In genomic region chr15:71718116-71718910, GRCh38 we compare ENCODE assay signal across 24 cellular contexts.
"Had no signal": no experiment of that assay in that cellular context is flagged by ENCODE, and none has a peak within 500 bp of the region (broad histone marks: within the 10 kb centered on the region; RNA-seq: fewer than 3 reads in every experiment).

No MANE protein-coding gene starts in this region.

- H3K27ac Mint-ChIP-seq: immature natural killer cell; naive thymus-derived CD4-positive, alpha-beta T cell; natural killer cell treated with Interleukin-12 subunit alpha and Interleukin-12 subunit beta and Interleukin-15 and Interleukin-18, amount 100 ng/mL, for 72 hours; progenitor cell of endocrine pancreas; stimulated activated effector memory CD8-positive, alpha-beta T cell treated with anti-CD3 and anti-CD28 coated beads, Interleukin-12 subunit alpha, Interleukin-12 subunit beta, amount 100 ng/mL, for 72 hours; stimulated activated naive CD8-positive, alpha-beta T cell treated with anti-CD3 and anti-CD28 coated beads, Interleukin-15, Interleukin-2, amounts not matched to agents 100 ng/mL and 50 ng/mL, for 24 hours had no signal

- DNase-seq: glutamatergic neuron; heart left ventricle; hypothalamus; immature natural killer cell; kidney; left colon; left lung; naive thymus-derived CD4-positive, alpha-beta T cell; ovary; small intestine; spleen; stimulated activated CD4-positive, alpha-beta T cell treated with anti-CD3 and anti-CD28 coated beads, Interleukin-4, amount 100 ng/mL, for 24 hours; stimulated activated naive CD4-positive, alpha-beta T cell; upper lobe of left lung had no signal

- H3K36me3 ChIP-seq: heart left ventricle, left lung, ovary, right atrium auricular region, spleen, suprapubic skin, thoracic aorta, tibial nerve, upper lobe of left lung had no signal

- H3K4me3 ChIP-seq: heart left ventricle, left lung, lung, ovary, right atrium auricular region, spleen, suprapubic skin, thoracic aorta, tibial nerve, upper lobe of left lung had no signal

- H3K27ac ChIP-seq: heart left ventricle, left lung, ovary, suprapubic skin, thoracic aorta, tibial nerve, upper lobe of left lung had no signal

- ATAC-seq: left colon; left lung; naive thymus-derived CD4-positive, alpha-beta T cell; sciatic nerve; stimulated activated effector memory CD8-positive, alpha-beta T cell treated with anti-CD3 and anti-CD28 coated beads, Interleukin-12 subunit alpha, Interleukin-12 subunit beta, amount 100 ng/mL, for 72 hours had no signal

- H3K27me3 ChIP-seq: heart left ventricle, left lung, ovary, right atrium auricular region, spleen, suprapubic skin, tibial nerve, upper lobe of left lung had no signal

- H3K9me3 Mint-ChIP-seq: immature natural killer cell; natural killer cell treated with Interleukin-12 subunit alpha and Interleukin-12 subunit beta and Interleukin-15 and Interleukin-18, amount 100 ng/mL, for 72 hours; stimulated activated effector memory CD8-positive, alpha-beta T cell treated with anti-CD3 and anti-CD28 coated beads, Interleukin-12 subunit alpha, Interleukin-12 subunit beta, amount 100 ng/mL, for 72 hours; stimulated activated naive CD8-positive, alpha-beta T cell treated with anti-CD3 and anti-CD28 coated beads, Interleukin-15, Interleukin-2, amounts not matched to agents 100 ng/mL and 50 ng/mL, for 24 hours had no signal

- H3K4me3 Mint-ChIP-seq: immature natural killer cell; naive thymus-derived CD4-positive, alpha-beta T cell; natural killer cell treated with Interleukin-12 subunit alpha and Interleukin-12 subunit beta and Interleukin-15 and Interleukin-18, amount 100 ng/mL, for 72 hours; stimulated activated effector memory CD8-positive, alpha-beta T cell treated with anti-CD3 and anti-CD28 coated beads, Interleukin-12 subunit alpha, Interleukin-12 subunit beta, amount 100 ng/mL, for 72 hours; stimulated activated naive CD8-positive, alpha-beta T cell treated with anti-CD3 and anti-CD28 coated beads, Interleukin-15, Interleukin-2, amounts not matched to agents 100 ng/mL and 50 ng/mL, for 24 hours had no signal

- H3K4me1 ChIP-seq: left lung, upper lobe of left lung had no signal

- H3K9me3 ChIP-seq: heart left ventricle, left lung, ovary, right atrium auricular region, suprapubic skin, thoracic aorta, tibial nerve, upper lobe of left lung had no signal

- H3K4me1 Mint-ChIP-seq: immature natural killer cell; naive thymus-derived CD4-positive, alpha-beta T cell; stimulated activated effector memory CD8-positive, alpha-beta T cell treated with anti-CD3 and anti-CD28 coated beads, Interleukin-12 subunit alpha, Interleukin-12 subunit beta, amount 100 ng/mL, for 72 hours had no signal

- H3K36me3 Mint-ChIP-seq: immature natural killer cell; naive thymus-derived CD4-positive, alpha-beta T cell; natural killer cell treated with Interleukin-12 subunit alpha and Interleukin-12 subunit beta and Interleukin-15 and Interleukin-18, amount 100 ng/mL, for 72 hours; stimulated activated effector memory CD8-positive, alpha-beta T cell treated with anti-CD3 and anti-CD28 coated beads, Interleukin-12 subunit alpha, Interleukin-12 subunit beta, amount 100 ng/mL, for 72 hours had no signal
